In the genomic region with DNA sequence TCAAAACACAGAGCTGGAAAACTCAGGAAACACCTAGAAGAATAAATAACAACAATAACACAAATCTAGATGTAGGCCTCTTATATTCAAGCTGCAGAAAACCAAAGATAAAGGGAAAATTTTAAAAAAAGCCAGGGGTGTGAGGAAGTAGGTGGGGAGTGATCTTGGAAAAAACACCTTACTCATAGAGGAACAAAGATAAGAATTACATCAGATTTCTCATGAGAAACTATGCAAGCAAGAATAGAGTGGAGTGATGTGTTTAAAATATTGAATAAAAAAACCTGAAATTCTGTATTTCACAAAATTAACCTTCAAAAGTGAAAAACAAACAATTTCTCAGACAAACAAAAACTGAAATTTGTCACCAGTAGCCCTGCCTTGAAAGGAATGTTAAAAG, we compare ENCODE assay signal across 2 cellular contexts.
TF ChIP-seq lines count a peak whose summit lies in the region.

No MANE protein-coding gene starts in this region.

TF ChIP-seq in GM23338, 12 proteins besides CTCF, POLR2A, EP300 and RAD21 (continued from another document):
- TF ChIP-seq, protein P1, sequence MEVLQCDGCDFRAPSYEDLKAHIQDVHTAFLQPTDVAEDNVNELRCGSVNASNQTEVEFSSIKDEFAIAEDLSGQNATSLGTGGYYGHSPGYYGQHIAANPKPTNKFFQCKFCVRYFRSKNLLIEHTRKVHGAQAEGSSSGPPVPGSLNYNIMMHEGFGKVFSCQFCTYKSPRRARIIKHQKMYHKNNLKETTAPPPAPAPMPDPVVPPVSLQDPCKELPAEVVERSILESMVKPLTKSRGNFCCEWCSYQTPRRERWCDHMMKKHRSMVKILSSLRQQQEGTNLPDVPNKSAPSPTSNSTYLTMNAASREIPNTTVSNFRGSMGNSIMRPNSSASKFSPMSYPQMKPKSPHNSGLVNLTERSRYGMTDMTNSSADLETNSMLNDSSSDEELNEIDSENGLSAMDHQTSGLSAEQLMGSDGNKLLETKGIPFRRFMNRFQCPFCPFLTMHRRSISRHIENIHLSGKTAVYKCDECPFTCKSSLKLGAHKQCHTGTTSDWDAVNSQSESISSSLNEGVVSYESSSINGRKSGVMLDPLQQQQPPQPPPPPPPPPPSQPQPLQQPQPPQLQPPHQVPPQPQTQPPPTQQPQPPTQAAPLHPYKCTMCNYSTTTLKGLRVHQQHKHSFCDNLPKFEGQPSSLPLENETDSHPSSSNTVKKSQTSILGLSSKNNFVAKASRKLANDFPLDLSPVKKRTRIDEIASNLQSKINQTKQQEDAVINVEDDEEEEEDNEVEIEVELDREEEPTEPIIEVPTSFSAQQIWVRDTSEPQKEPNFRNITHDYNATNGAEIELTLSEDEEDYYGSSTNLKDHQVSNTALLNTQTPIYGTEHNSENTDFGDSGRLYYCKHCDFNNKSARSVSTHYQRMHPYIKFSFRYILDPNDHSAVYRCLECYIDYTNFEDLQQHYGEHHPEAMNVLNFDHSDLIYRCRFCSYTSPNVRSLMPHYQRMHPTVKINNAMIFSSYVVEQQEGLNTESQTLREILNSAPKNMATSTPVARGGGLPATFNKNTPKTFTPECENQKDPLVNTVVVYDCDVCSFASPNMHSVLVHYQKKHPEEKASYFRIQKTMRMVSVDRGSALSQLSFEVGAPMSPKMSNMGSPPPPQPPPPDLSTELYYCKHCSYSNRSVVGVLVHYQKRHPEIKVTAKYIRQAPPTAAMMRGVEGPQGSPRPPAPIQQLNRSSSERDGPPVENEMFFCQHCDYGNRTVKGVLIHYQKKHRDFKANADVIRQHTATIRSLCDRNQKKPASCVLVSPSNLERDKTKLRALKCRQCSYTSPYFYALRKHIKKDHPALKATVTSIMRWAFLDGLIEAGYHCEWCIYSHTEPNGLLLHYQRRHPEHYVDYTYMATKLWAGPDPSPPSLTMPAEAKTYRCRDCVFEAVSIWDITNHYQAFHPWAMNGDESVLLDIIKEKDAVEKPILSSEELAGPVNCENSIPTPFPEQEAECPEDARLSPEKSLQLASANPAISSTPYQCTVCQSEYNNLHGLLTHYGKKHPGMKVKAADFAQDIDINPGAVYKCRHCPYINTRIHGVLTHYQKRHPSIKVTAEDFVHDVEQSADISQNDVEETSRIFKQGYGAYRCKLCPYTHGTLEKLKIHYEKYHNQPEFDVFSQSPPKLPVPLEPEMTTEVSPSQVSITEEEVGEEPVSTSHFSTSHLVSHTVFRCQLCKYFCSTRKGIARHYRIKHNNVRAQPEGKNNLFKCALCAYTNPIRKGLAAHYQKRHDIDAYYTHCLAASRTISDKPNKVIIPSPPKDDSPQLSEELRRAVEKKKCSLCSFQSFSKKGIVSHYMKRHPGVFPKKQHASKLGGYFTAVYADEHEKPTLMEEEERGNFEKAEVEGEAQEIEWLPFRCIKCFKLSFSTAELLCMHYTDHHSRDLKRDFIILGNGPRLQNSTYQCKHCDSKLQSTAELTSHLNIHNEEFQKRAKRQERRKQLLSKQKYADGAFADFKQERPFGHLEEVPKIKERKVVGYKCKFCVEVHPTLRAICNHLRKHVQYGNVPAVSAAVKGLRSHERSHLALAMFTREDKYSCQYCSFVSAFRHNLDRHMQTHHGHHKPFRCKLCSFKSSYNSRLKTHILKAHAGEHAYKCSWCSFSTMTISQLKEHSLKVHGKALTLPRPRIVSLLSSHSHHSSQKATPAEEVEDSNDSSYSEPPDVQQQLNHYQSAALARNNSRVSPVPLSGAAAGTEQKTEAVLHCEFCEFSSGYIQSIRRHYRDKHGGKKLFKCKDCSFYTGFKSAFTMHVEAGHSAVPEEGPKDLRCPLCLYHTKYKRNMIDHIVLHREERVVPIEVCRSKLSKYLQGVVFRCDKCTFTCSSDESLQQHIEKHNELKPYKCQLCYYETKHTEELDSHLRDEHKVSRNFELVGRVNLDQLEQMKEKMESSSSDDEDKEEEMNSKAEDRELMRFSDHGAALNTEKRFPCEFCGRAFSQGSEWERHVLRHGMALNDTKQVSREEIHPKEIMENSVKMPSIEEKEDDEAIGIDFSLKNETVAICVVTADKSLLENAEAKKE (CRISPR knock-in tag; IDR thresholded peaks at IDR 0.05), result no peak
- no peak for TF ChIP-seq EZH2 (IDR thresholded peaks at IDR 0.05; ENCODE audit: low read depth, unreplicated experiment)
- no peak for TF ChIP-seq ZNF331 (CRISPR knock-in tag; IDR thresholded peaks at IDR 0.05; ENCODE audit: low read depth)

TF ChIP-seq in K562, 482 proteins besides CTCF, POLR2A, EP300 and RAD21 (continued from another document and continues in another):
- TF ChIP-seq, protein P2, sequence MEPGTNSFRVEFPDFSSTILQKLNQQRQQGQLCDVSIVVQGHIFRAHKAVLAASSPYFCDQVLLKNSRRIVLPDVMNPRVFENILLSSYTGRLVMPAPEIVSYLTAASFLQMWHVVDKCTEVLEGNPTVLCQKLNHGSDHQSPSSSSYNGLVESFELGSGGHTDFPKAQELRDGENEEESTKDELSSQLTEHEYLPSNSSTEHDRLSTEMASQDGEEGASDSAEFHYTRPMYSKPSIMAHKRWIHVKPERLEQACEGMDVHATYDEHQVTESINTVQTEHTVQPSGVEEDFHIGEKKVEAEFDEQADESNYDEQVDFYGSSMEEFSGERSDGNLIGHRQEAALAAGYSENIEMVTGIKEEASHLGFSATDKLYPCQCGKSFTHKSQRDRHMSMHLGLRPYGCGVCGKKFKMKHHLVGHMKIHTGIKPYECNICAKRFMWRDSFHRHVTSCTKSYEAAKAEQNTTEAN (CRISPR knock-in tag; IDR thresholded peaks at IDR 0.05), result no peak
- TF ChIP-seq BRD4 (IDR thresholded peaks at IDR 0.05) (no peak), ZSCAN32 (CRISPR knock-in tag; IDR thresholded peaks at IDR 0.05) (no peak), BRD9 (IDR thresholded peaks at IDR 0.05; ENCODE audit: low read depth, partially characterized antibody) (no peak), ZNF146 (CRISPR knock-in tag; IDR thresholded peaks at IDR 0.05; ENCODE audit: unreplicated experiment) (no peak), KLF1 (tag; IDR thresholded peaks at IDR 0.05) (no peak), NR2C2 (CRISPR knock-in tag; IDR thresholded peaks at IDR 0.05) (no peak), NR2C2 (tag; IDR thresholded peaks at IDR 0.05) (no peak), KDM1A (IDR thresholded peaks at IDR 0.05) (no peak), POLR3A (IDR thresholded peaks at IDR 0.05; ENCODE audit: borderline replicate concordance, extremely low read depth, insufficient read depth, insufficient read length) (no peak), ZFP36 (IDR thresholded peaks at IDR 0.05; ENCODE audit: low read depth, low read length, partially characterized antibody) (no peak), FOXA3 (CRISPR knock-in tag; conservative IDR thresholded peaks at IDR 0.05 in 1 of 2, IDR thresholded peaks at IDR 0.05 in 1 of 2) (no peak), ZEB2 (IDR thresholded peaks at IDR 0.05) (no peak), HCFC1 (IDR thresholded peaks at IDR 0.05; ENCODE audit: low read depth, low read length) (no peak), NFE2 (IDR thresholded peaks at IDR 0.05; ENCODE audit: low read depth) (peak; percentile 23; the same call in 1 of the 2 replicates), ERF (CRISPR knock-in tag; IDR thresholded peaks at IDR 0.05) (no peak), TFAM (CRISPR knock-in tag; conservative IDR thresholded peaks at IDR 0.05) (no peak), HDAC6 (IDR thresholded peaks at IDR 0.05; ENCODE audit: low read depth, low read length) (no peak), CBFA2T2 (conservative IDR thresholded peaks at IDR 0.05) (no peak), CBFA2T3 (IDR thresholded peaks at IDR 0.05) (no peak)
- TF ChIP-seq, protein P3, sequence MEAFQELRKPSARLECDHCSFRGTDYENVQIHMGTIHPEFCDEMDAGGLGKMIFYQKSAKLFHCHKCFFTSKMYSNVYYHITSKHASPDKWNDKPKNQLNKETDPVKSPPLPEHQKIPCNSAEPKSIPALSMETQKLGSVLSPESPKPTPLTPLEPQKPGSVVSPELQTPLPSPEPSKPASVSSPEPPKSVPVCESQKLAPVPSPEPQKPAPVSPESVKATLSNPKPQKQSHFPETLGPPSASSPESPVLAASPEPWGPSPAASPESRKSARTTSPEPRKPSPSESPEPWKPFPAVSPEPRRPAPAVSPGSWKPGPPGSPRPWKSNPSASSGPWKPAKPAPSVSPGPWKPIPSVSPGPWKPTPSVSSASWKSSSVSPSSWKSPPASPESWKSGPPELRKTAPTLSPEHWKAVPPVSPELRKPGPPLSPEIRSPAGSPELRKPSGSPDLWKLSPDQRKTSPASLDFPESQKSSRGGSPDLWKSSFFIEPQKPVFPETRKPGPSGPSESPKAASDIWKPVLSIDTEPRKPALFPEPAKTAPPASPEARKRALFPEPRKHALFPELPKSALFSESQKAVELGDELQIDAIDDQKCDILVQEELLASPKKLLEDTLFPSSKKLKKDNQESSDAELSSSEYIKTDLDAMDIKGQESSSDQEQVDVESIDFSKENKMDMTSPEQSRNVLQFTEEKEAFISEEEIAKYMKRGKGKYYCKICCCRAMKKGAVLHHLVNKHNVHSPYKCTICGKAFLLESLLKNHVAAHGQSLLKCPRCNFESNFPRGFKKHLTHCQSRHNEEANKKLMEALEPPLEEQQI (IDR thresholded peaks at IDR 0.05), result peak; percentile 57; the same call in 1 of the 2 replicates
- TF ChIP-seq, protein P4, sequence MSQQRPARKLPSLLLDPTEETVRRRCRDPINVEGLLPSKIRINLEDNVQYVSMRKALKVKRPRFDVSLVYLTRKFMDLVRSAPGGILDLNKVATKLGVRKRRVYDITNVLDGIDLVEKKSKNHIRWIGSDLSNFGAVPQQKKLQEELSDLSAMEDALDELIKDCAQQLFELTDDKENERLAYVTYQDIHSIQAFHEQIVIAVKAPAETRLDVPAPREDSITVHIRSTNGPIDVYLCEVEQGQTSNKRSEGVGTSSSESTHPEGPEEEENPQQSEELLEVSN (IDR thresholded peaks at IDR 0.05; ENCODE audit: borderline replicate concordance in 1 of 2, extremely low read depth in 1 of 2, insufficient read depth in 1 of 2, insufficient read length in 1 of 2, low read depth in 1 of 2, low read length in 1 of 2, poor library complexity in 1 of 2, severe bottlenecking in 1 of 2), result no peak
- TF ChIP-seq, protein P5, sequence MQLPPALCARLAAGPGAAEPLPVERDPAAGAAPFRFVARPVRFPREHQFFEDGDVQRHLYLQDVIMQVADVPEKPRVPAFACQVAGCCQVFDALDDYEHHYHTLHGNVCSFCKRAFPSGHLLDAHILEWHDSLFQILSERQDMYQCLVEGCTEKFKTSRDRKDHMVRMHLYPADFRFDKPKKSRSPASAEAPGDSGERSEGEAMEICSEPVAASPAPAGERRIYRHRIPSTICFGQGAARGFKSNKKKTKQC (CRISPR knock-in tag; IDR thresholded peaks at IDR 0.05), result no peak
- TF ChIP-seq, protein P6, sequence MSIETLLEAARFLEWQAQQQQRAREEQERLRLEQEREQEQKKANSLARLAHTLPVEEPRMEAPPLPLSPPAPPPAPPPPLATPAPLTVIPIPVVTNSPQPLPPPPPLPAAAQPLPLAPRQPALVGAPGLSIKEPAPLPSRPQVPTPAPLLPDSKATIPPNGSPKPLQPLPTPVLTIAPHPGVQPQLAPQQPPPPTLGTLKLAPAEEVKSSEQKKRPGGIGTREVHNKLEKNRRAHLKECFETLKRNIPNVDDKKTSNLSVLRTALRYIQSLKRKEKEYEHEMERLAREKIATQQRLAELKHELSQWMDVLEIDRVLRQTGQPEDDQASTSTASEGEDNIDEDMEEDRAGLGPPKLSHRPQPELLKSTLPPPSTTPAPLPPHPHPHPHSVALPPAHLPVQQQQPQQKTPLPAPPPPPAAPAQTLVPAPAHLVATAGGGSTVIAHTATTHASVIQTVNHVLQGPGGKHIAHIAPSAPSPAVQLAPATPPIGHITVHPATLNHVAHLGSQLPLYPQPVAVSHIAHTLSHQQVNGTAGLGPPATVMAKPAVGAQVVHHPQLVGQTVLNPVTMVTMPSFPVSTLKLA (conservative IDR thresholded peaks at IDR 0.05), result no peak
- TF ChIP-seq, protein P7, sequence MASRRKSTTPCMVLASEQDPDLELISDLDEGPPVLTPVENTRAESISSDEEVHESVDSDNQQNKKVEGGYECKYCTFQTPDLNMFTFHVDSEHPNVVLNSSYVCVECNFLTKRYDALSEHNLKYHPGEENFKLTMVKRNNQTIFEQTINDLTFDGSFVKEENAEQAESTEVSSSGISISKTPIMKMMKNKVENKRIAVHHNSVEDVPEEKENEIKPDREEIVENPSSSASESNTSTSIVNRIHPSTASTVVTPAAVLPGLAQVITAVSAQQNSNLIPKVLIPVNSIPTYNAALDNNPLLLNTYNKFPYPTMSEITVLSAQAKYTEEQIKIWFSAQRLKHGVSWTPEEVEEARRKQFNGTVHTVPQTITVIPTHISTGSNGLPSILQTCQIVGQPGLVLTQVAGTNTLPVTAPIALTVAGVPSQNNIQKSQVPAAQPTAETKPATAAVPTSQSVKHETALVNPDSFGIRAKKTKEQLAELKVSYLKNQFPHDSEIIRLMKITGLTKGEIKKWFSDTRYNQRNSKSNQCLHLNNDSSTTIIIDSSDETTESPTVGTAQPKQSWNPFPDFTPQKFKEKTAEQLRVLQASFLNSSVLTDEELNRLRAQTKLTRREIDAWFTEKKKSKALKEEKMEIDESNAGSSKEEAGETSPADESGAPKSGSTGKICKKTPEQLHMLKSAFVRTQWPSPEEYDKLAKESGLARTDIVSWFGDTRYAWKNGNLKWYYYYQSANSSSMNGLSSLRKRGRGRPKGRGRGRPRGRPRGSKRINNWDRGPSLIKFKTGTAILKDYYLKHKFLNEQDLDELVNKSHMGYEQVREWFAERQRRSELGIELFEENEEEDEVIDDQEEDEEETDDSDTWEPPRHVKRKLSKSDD (conservative IDR thresholded peaks at IDR 0.05; ENCODE audit: low read length), result no peak
- TF ChIP-seq, protein P8, sequence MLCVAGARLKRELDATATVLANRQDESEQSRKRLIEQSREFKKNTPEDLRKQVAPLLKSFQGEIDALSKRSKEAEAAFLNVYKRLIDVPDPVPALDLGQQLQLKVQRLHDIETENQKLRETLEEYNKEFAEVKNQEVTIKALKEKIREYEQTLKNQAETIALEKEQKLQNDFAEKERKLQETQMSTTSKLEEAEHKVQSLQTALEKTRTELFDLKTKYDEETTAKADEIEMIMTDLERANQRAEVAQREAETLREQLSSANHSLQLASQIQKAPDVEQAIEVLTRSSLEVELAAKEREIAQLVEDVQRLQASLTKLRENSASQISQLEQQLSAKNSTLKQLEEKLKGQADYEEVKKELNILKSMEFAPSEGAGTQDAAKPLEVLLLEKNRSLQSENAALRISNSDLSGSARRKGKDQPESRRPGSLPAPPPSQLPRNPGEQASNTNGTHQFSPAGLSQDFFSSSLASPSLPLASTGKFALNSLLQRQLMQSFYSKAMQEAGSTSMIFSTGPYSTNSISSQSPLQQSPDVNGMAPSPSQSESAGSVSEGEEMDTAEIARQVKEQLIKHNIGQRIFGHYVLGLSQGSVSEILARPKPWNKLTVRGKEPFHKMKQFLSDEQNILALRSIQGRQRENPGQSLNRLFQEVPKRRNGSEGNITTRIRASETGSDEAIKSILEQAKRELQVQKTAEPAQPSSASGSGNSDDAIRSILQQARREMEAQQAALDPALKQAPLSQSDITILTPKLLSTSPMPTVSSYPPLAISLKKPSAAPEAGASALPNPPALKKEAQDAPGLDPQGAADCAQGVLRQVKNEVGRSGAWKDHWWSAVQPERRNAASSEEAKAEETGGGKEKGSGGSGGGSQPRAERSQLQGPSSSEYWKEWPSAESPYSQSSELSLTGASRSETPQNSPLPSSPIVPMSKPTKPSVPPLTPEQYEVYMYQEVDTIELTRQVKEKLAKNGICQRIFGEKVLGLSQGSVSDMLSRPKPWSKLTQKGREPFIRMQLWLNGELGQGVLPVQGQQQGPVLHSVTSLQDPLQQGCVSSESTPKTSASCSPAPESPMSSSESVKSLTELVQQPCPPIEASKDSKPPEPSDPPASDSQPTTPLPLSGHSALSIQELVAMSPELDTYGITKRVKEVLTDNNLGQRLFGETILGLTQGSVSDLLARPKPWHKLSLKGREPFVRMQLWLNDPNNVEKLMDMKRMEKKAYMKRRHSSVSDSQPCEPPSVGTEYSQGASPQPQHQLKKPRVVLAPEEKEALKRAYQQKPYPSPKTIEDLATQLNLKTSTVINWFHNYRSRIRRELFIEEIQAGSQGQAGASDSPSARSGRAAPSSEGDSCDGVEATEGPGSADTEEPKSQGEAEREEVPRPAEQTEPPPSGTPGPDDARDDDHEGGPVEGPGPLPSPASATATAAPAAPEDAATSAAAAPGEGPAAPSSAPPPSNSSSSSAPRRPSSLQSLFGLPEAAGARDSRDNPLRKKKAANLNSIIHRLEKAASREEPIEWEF (CRISPR knock-in tag; IDR thresholded peaks at IDR 0.05), result no peak
